1 cellular context compared by ENCODE assay signal in the genomic region with DNA sequence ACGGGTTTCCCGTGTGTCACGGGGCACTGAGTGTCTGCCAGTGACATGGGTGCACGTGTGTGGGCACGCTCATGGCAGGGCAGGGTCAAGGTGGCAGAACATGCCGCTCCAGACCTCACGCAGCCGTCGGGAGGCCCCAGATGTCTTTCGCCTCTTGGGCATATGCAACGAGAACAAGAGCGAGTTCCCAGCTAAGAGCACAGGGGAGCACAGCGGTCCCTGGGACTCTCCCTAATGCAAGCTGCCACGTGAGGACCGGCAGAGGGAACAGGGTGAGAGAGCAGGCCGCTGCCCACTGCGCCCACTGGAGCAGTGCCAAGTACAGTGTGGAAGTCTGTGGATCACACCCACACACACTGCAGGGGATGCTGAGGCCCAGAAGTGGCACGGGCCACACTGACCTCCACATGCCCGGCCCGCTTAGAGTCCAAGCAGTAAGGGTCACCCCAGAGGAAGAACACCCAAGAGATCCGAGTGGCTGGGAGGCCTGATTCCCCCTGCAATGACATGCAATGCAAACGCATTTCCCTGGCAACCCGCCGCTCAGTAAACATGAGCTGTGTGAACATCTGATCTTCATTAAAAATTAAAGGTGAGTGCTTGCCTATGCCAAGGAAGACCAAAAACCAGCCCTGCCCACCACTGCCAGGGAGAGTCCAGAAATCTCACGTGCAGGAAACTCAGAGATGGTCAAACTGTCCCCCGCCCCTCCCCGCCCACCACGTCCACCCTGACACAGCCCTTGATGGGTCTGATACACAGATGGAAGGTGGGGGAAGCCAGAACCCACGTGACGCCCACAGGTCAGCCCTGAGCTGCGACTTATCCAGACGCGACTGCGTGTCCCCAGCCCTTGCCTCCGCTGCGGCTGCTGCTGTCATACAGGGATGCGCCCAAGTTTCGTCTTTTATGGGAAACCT.
TF ChIP-seq lines count a peak whose summit lies in the region.

No MANE protein-coding gene starts in this region.

TF ChIP-seq in SK-N-SH, 30 proteins besides CTCF, POLR2A, EP300 and RAD21 (continued from another document):
- no peak for TF ChIP-seq RCOR1 (IDR thresholded peaks at IDR 0.05; ENCODE audit: low read length)
